15 cellular contexts compared by ENCODE assay signal in genomic region chr11:66157182-66157864, GRCh38.
DNase-seq lines count a peak whose midpoint lies in the region; ATAC-seq and TF ChIP-seq lines count a peak whose summit lies in the region.
"Had no signal": no experiment of that assay in that cellular context is flagged by ENCODE, and none has a peak within 500 bp of the region (broad histone marks: within the 10 kb centered on the region; RNA-seq: fewer than 3 reads in every experiment).

No MANE protein-coding gene starts in this region.

- peak; percentile 22 for TF ChIP-seq CTCF in Loucy (conservative IDR thresholded peaks at IDR 0.05; ENCODE audit: low read length)

- H3K4me1 ChIP-seq in Loucy (ENCODE audit: insufficient read depth, low read length, poor library complexity, severe bottlenecking) = peaks cover 12% of the 10 kb centered on the region

- H3K9ac ChIP-seq in Loucy (ENCODE audit: low read depth, low read length, poor library complexity, severe bottlenecking) = no peak overlapping the region

- no peaks in the 10 kb centered on the region for H3K36me3 ChIP-seq in Loucy (ENCODE audit: insufficient read depth, low read length)
- H3K36me3 ChIP-seq: heart left ventricle had no signal

- no peaks in the 10 kb centered on the region for H3K9me3 ChIP-seq in Loucy (ENCODE audit: insufficient read depth, low read depth, low read length)
- H3K9me3 ChIP-seq: heart left ventricle had no signal

- H3K4me2 ChIP-seq in Loucy (ENCODE audit: low read depth, low read length, poor library complexity, severe bottlenecking) = peak overlapping the region; percentile 51

- no peak for ATAC-seq in GM18520 (IDR thresholded peaks at IDR 0.05; ENCODE audit: unreplicated experiment)
- ATAC-seq: heart left ventricle had no signal

- no peak overlapping the region for H3K4me3 Mint-ChIP-seq in activated naive CD4-positive, alpha-beta T cell treated with anti-CD3 and anti-CD28 coated beads, Interleukin-2, amount 50 U/mL, for 24 hours
- H3K4me3 Mint-ChIP-seq in stimulated activated naive CD8-positive, alpha-beta T cell treated with anti-CD3 and anti-CD28 coated beads, Interleukin-15, Interleukin-2, amounts not matched to agents 100 ng/mL and 50 ng/mL, for 24 hours = no peak overlapping the region
- H3K4me3 Mint-ChIP-seq: activated naive CD4-positive, alpha-beta T cell treated with anti-CD3 and anti-CD28 coated beads, Interleukin-2, amount 10 ng/mL, durations not matched to agents 7 days and 5 days had no signal

- H3K27me3 ChIP-seq in Loucy (ENCODE audit: insufficient read depth, low read length, poor library complexity, severe bottlenecking) = no peaks in the 10 kb centered on the region
- H3K27me3 ChIP-seq: heart left ventricle had no signal

- H4K20me1 ChIP-seq in Loucy (ENCODE audit: insufficient read depth, low read length, poor library complexity, severe bottlenecking) = no peaks in the 10 kb centered on the region

- peaks cover 7% of the 10 kb centered on the region for H3K36me3 Mint-ChIP-seq in activated naive CD4-positive, alpha-beta T cell treated with anti-CD3 and anti-CD28 coated beads, Interleukin-2, amount 50 U/mL, for 24 hours
- H3K36me3 Mint-ChIP-seq in stimulated activated naive CD8-positive, alpha-beta T cell treated with anti-CD3 and anti-CD28 coated beads, Interleukin-15, Interleukin-2, amounts not matched to agents 100 ng/mL and 50 ng/mL, for 24 hours (ENCODE audit: low read depth) = peaks cover 4% of the 10 kb centered on the region

- H2AFZ ChIP-seq in Loucy (ENCODE audit: low read length) = no peak overlapping the region

- no peaks in the 10 kb centered on the region for H3K27me3 Mint-ChIP-seq in activated naive CD4-positive, alpha-beta T cell treated with anti-CD3 and anti-CD28 coated beads, Interleukin-2, amount 50 U/mL, for 24 hours
- H3K27me3 Mint-ChIP-seq in stimulated activated naive CD8-positive, alpha-beta T cell treated with anti-CD3 and anti-CD28 coated beads, Interleukin-15, Interleukin-2, amounts not matched to agents 100 ng/mL and 50 ng/mL, for 24 hours = no peaks in the 10 kb centered on the region
- H3K27me3 Mint-ChIP-seq: activated naive CD4-positive, alpha-beta T cell treated with anti-CD3 and anti-CD28 coated beads, Interleukin-2, amount 10 ng/mL, durations not matched to agents 7 days and 5 days had no signal

- H3K4me1 Mint-ChIP-seq in activated naive CD4-positive, alpha-beta T cell treated with anti-CD3 and anti-CD28 coated beads, Interleukin-2, amount 50 U/mL, for 24 hours = peaks cover 61% of the 10 kb centered on the region
- H3K4me1 Mint-ChIP-seq in stimulated activated naive CD8-positive, alpha-beta T cell treated with anti-CD3 and anti-CD28 coated beads, Interleukin-15, Interleukin-2, amounts not matched to agents 100 ng/mL and 50 ng/mL, for 24 hours (ENCODE audit: low read depth) = peaks cover 51% of the 10 kb centered on the region

- no peak overlapping the region for H3K4me3 ChIP-seq in Loucy (ENCODE audit: low read length, poor library complexity, severe bottlenecking)
- H3K4me3 ChIP-seq: heart left ventricle, lung had no signal

- H3F3A ChIP-seq in Loucy (ENCODE audit: low read depth) = peaks cover 3% of the 10 kb centered on the region; the same call in 1 of the 2 replicates

- H3K9me2 ChIP-seq in Loucy (replicated peaks; ENCODE audit: low read depth, low read length) = no peaks in the 10 kb centered on the region

- H3K79me2 ChIP-seq in Loucy (ENCODE audit: insufficient read depth, low read length) = no peaks in the 10 kb centered on the region

- no peak for DNase-seq in activated naive CD4-positive, alpha-beta T cell (lab: John Stamatoyannopoulos, UW)
- peak; percentile 24 for DNase-seq in dermis blood vessel endothelial cell
- DNase-seq in dedifferentiated amniotic fluid mesenchymal stem cell (ENCODE audit: extremely low spot score) = no peak
- no peak for DNase-seq in SKM-1 treated with dmso at 0.1 percent for 144 hours (lab: John Stamatoyannopoulos, UW; ENCODE audit: unreplicated experiment)
- DNase-seq: activated CD4-positive, CD25-positive, alpha-beta regulatory T cell treated with anti-CD3 and anti-CD28 coated beads, Interleukin-2, amount 50 U/mL, for 72 hours; activated naive CD4-positive, alpha-beta T cell treated with anti-CD3 and anti-CD28 coated beads, Interleukin-2, amount 10 ng/mL, durations not matched to agents 7 days and 5 days; DMS79; heart left ventricle; NCI-H1417; NCI-H82 had no signal

- no peaks in the 10 kb centered on the region for H3K9me3 Mint-ChIP-seq in activated naive CD4-positive, alpha-beta T cell treated with anti-CD3 and anti-CD28 coated beads, Interleukin-2, amount 50 U/mL, for 24 hours
- no peaks in the 10 kb centered on the region for H3K9me3 Mint-ChIP-seq in stimulated activated naive CD8-positive, alpha-beta T cell treated with anti-CD3 and anti-CD28 coated beads, Interleukin-15, Interleukin-2, amounts not matched to agents 100 ng/mL and 50 ng/mL, for 24 hours
- H3K9me3 Mint-ChIP-seq: activated naive CD4-positive, alpha-beta T cell treated with anti-CD3 and anti-CD28 coated beads, Interleukin-2, amount 10 ng/mL, durations not matched to agents 7 days and 5 days had no signal

- H3K27ac Mint-ChIP-seq in activated naive CD4-positive, alpha-beta T cell treated with anti-CD3 and anti-CD28 coated beads, Interleukin-2, amount 50 U/mL, for 24 hours = peak overlapping the region; percentile 84
- H3K27ac Mint-ChIP-seq in stimulated activated naive CD8-positive, alpha-beta T cell treated with anti-CD3 and anti-CD28 coated beads, Interleukin-15, Interleukin-2, amounts not matched to agents 100 ng/mL and 50 ng/mL, for 24 hours = peak overlapping the region; percentile 76
- H3K27ac Mint-ChIP-seq: activated naive CD4-positive, alpha-beta T cell treated with anti-CD3 and anti-CD28 coated beads, Interleukin-2, amount 10 ng/mL, durations not matched to agents 7 days and 5 days had no signal
